Comparison of ENCODE assay signal across 8 cellular contexts in genomic region chr2:73163522-73164367, GRCh38. TPM values are rescaled to one million over a fixed set of nuclear protein-coding genes. Genes with fewer than 3 reads are reported as not detected.
DNase-seq lines count a peak whose midpoint lies in the region; ATAC-seq, FAIRE-seq and TF ChIP-seq lines count a peak whose summit lies in the region.

No MANE protein-coding gene starts in this region.

- DNase-seq in CD8-positive, alpha-beta T cell: peak; percentile 31 to 77 (median 51)
- DNase-seq in HS-5 (ENCODE audit: low read depth) (peak; percentile 46), RPMI7951 (ENCODE audit: low read depth) (peak; percentile 70), foreskin melanocyte (peak; percentile 44), omental fat pad (ENCODE audit: low spot score) (peak; percentile 49), urothelium cell line (ENCODE audit: low spot score) (peak; percentile 86)
- peak; percentile 33 for DNase-seq in activated T-helper 2 cell treated with anti-CD3 and anti-CD28 coated beads, Interferon-gamma antibody, Interleukin-2, Interleukin-4, amounts not matched to agents 10 μg/mL and 5 μg/mL and 100 μg/mL, durations not matched to agents 14 hours and 24 hours and 36 hours (ENCODE audit: low spot score)

- CTCF ChIA-PET in CD8-positive, alpha-beta T cell (lab: Charles Lee): interaction anchor here (0.5 to 6.8 kb wide), 18 partner anchors 10 to 271 kb away, joined by 3 to 65 read pairs (median 3); no protein-coding TSS in a partner anchor

- H3K27ac ChIP-seq in CD8-positive, alpha-beta T cell (ENCODE audit: low read depth, low read length): no peak overlapping the region

- no peak overlapping the region for H3K4me3 Mint-ChIP-seq in CD8-positive, alpha-beta T cell
- no peak overlapping the region for H3K4me3 Mint-ChIP-seq in activated T-helper 2 cell treated with anti-CD3 and anti-CD28 coated beads, Interferon-gamma antibody, Interleukin-2, Interleukin-4, amounts not matched to agents 10 μg/mL and 5 μg/mL and 100 μg/mL, durations not matched to agents 14 hours and 24 hours and 36 hours (ENCODE audit: low read depth)

- H3K4me1 ChIP-seq in CD8-positive, alpha-beta T cell (ENCODE audit: insufficient read depth, low read length): no peaks in the 10 kb centered on the region

- POLR2A ChIA-PET in CD8-positive, alpha-beta T cell (lab: Charles Lee): no interaction called here

- no peak overlapping the region for H3K27ac Mint-ChIP-seq in CD8-positive, alpha-beta T cell
- H3K27ac Mint-ChIP-seq in activated T-helper 2 cell treated with anti-CD3 and anti-CD28 coated beads, Interferon-gamma antibody, Interleukin-2, Interleukin-4, amounts not matched to agents 10 μg/mL and 5 μg/mL and 100 μg/mL, durations not matched to agents 14 hours and 24 hours and 36 hours: no peak overlapping the region

- no peak overlapping the region for H3K4me3 ChIP-seq in CD8-positive, alpha-beta T cell (ENCODE audit: low read depth, low read length)

- TF ChIP-seq CTCF in CD8-positive, alpha-beta T cell (IDR thresholded peaks at IDR 0.05): peak; percentile 78
- TF ChIP-seq CTCF in omental fat pad (IDR thresholded peaks at IDR 0.05): peak in 2 of 3 donors; percentile 61 to 69

- no peaks in the 10 kb centered on the region for H3K4me1 Mint-ChIP-seq in CD8-positive, alpha-beta T cell (ENCODE audit: low read depth)
- H3K4me1 Mint-ChIP-seq in activated T-helper 2 cell treated with anti-CD3 and anti-CD28 coated beads, Interferon-gamma antibody, Interleukin-2, Interleukin-4, amounts not matched to agents 10 μg/mL and 5 μg/mL and 100 μg/mL, durations not matched to agents 14 hours and 24 hours and 36 hours (ENCODE audit: low read depth): no peaks in the 10 kb centered on the region

- no peaks in the 10 kb centered on the region for H3K9me3 ChIP-seq in CD8-positive, alpha-beta T cell (ENCODE audit: low read length)

- peaks cover 20% of the 10 kb centered on the region for H3K27me3 Mint-ChIP-seq in CD8-positive, alpha-beta T cell (ENCODE audit: low read depth)
- peaks cover 7% of the 10 kb centered on the region for H3K27me3 Mint-ChIP-seq in activated T-helper 2 cell treated with anti-CD3 and anti-CD28 coated beads, Interferon-gamma antibody, Interleukin-2, Interleukin-4, amounts not matched to agents 10 μg/mL and 5 μg/mL and 100 μg/mL, durations not matched to agents 14 hours and 24 hours and 36 hours (ENCODE audit: low read depth)

- H3K36me3 ChIP-seq in CD8-positive, alpha-beta T cell (ENCODE audit: insufficient read depth, low read length): no peaks in the 10 kb centered on the region

- no peaks in the 10 kb centered on the region for H3K36me3 Mint-ChIP-seq in CD8-positive, alpha-beta T cell
- no peaks in the 10 kb centered on the region for H3K36me3 Mint-ChIP-seq in activated T-helper 2 cell treated with anti-CD3 and anti-CD28 coated beads, Interferon-gamma antibody, Interleukin-2, Interleukin-4, amounts not matched to agents 10 μg/mL and 5 μg/mL and 100 μg/mL, durations not matched to agents 14 hours and 24 hours and 36 hours (ENCODE audit: low read depth)

- ATAC-seq in CD8-positive, alpha-beta T cell: peak; percentile 86
- ATAC-seq in GM19324 (IDR thresholded peaks at IDR 0.05; ENCODE audit: low FRiP score, unreplicated experiment) (peak; percentile 60), omental fat pad (ENCODE audit: low FRiP score) (peak; percentile 88)

- H3K9me3 Mint-ChIP-seq in CD8-positive, alpha-beta T cell: no peaks in the 10 kb centered on the region
- no peaks in the 10 kb centered on the region for H3K9me3 Mint-ChIP-seq in activated T-helper 2 cell treated with anti-CD3 and anti-CD28 coated beads, Interferon-gamma antibody, Interleukin-2, Interleukin-4, amounts not matched to agents 10 μg/mL and 5 μg/mL and 100 μg/mL, durations not matched to agents 14 hours and 24 hours and 36 hours

- H3K27me3 ChIP-seq in CD8-positive, alpha-beta T cell (ENCODE audit: insufficient read depth, low read length): no peaks in the 10 kb centered on the region

- FAIRE-seq in urothelium cell line (lab: Jason Lieb, UNC): no peak

- intact Hi-C loops in CD8-positive, alpha-beta T cell (cut with DNase I, micrococcal nuclease): loop anchor here (1.0 to 10.0 kb wide), 7 partner anchors 78 to 1619 kb away; no protein-coding TSS in a partner anchor
- intact Hi-C loops in activated T-helper 2 cell treated with anti-CD3 and anti-CD28 coated beads, Interferon-gamma antibody, Interleukin-2, Interleukin-4, amounts not matched to agents 10 μg/mL and 5 μg/mL and 100 μg/mL, durations not matched to agents 14 hours and 24 hours and 36 hours (cut with micrococcal nuclease): loop anchor here (1.0 to 5.0 kb wide), 3 partner anchors 78 to 276 kb away; partner anchors contain the start of gene SPR

RNA-seq across cellular contexts. Expression of gene NOTO, which starts 38.6 kb away (rescaled TPM):
- total RNA-seq in CD8-positive, alpha-beta T cell: not detected
- total RNA-seq in RPMI7951 (2014; rRNA removed; shearing (Covaris generic)): not detected in 2 replicates
- total RNA-seq in activated T-helper 2 cell treated with anti-CD3 and anti-CD28 coated beads, Interferon-gamma antibody, Interleukin-2, Interleukin-4, amounts not matched to agents 10 μg/mL and 5 μg/mL and 100 μg/mL, durations not matched to agents 14 hours and 24 hours and 36 hours: not detected in 2 replicates
- not detected for total RNA-seq in omental fat pad

RNA-seq across cellular contexts. Expression of gene SMYD5, which starts 50.3 kb away (rescaled TPM):
- total RNA-seq in CD8-positive, alpha-beta T cell: 10 to 100 TPM; 59.1 to 71.9 TPM
- 20.1 and 21.5 TPM in 2 replicates for total RNA-seq in RPMI7951 (2014; rRNA removed; shearing (Covaris generic))
- 48.7 and 51.4 TPM in 2 replicates for total RNA-seq in activated T-helper 2 cell treated with anti-CD3 and anti-CD28 coated beads, Interferon-gamma antibody, Interleukin-2, Interleukin-4, amounts not matched to agents 10 μg/mL and 5 μg/mL and 100 μg/mL, durations not matched to agents 14 hours and 24 hours and 36 hours
- 10 to 100 TPM; 14.6 to 27.0 (median 14.9) TPM for total RNA-seq in omental fat pad

RNA-seq across cellular contexts. Expression of gene RAB11FIP5, which starts 51.0 kb away (rescaled TPM):
- total RNA-seq in CD8-positive, alpha-beta T cell: 10 to 100 TPM in 1 of 2 experiments, 1 to 10 TPM in 1; 4.7 to 10.7 TPM
- 13.1 and 15.1 TPM in 2 replicates for total RNA-seq in RPMI7951 (2014; rRNA removed; shearing (Covaris generic))
- 10.7 and 11.7 TPM in 2 replicates for total RNA-seq in activated T-helper 2 cell treated with anti-CD3 and anti-CD28 coated beads, Interferon-gamma antibody, Interleukin-2, Interleukin-4, amounts not matched to agents 10 μg/mL and 5 μg/mL and 100 μg/mL, durations not matched to agents 14 hours and 24 hours and 36 hours
- total RNA-seq in omental fat pad: 10 to 100 TPM; 16.6 to 40.1 (median 20.7) TPM

Comparison
In these comparisons a context has a peak if more than half of its experiments do, and no peak if none do; other contexts are left out.
1. DNase-seq: peak in every context shown above with its lines; median percentile 86 in urothelium cell line; 70 in RPMI7951; 51 in CD8-positive, alpha-beta T cell; 49 in omental fat pad; 46 in HS-5; 44 in foreskin melanocyte; 33 in activated T-helper 2 cell treated with anti-CD3 and anti-CD28 coated beads, Interferon-gamma antibody, Interleukin-2, Interleukin-4, amounts not matched to agents 10 μg/mL and 5 μg/mL and 100 μg/mL, durations not matched to agents 14 hours and 24 hours and 36 hours.